ENCODE assay signal across 8 cellular contexts in the genomic region with DNA sequence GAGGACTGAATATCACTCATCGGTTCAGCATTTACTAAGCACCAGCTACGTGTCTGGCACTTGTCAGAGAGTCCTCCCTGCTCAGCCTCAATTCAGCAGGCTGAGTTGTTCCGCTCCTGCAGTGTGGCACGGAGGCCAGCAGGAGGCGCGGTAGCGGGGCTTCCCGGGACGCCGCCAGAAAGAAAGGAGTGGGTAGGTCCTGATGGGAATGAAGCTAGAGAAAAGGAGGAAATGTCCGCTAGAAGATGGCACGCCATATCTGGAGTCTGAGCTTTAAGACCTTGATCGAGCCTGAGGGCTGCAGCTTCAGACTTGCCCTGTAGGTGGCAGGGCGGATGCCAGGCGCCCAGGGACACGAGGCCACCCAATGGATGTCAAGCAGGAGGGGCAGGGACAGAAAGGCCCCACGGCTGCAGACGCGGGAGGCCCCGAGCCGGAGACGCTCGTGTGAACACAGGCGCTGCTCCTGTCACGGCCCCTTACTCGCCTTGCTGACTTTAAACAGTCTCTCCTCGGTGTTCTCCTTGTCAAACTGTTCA. TPM values are rescaled to one million over a fixed set of nuclear protein-coding genes. Genes with fewer than 3 reads are reported as not detected.
A peak's percentile ranks its signal among the peaks of the same experiment; 100 is the strongest.
DNase-seq lines count a peak whose midpoint lies in the region; ATAC-seq and TF ChIP-seq lines count a peak whose summit lies in the region.

No MANE protein-coding gene starts in this region.

- CTCF ChIA-PET in Panc1 (lab: Charles Lee): interaction anchor here (0.6 to 1.3 kb wide), 15 partner anchors 11 to 162 kb away, joined by 3 to 19 read pairs (median 4); partner anchors contain the start of gene NQO2

- intact Hi-C loops in Panc1 (cut with micrococcal nuclease; ENCODE audit: unreplicated experiment): loop anchor here (2.0 kb wide), 1 partner anchor 36 kb away; no protein-coding TSS in a partner anchor

- H3K27me3 ChIP-seq in Panc1 (ENCODE audit: control insufficient read depth, insufficient read depth, low read length) (no peaks in the 10 kb centered on the region), upper lobe of left lung (no peaks in the 10 kb centered on the region)

- peak; percentile 81 for DNase-seq in GM04503 (ENCODE audit: low read depth)
- peak; percentile 61 for DNase-seq in Panc1 (ENCODE audit: low read depth, low spot score)
- peak; percentile 38 for DNase-seq in activated T-helper 9 cell treated with anti-CD3 and anti-CD28 coated beads, Interleukin-2, amount 50 U/mL, for 16 hours (ENCODE audit: low read depth)
- DNase-seq in foreskin melanocyte: peak; percentile 93
- DNase-seq in occipital lobe (lab: John Stamatoyannopoulos, UW): peak; percentile 42
- peak; percentile 83 to 95 for DNase-seq in upper lobe of left lung

- H3K36me3 ChIP-seq in Panc1 (ENCODE audit: control insufficient read depth, insufficient read depth, low read length) (peaks cover 6% of the 10 kb centered on the region; the same call in 1 of the 2 replicates), upper lobe of left lung (peaks cover 18 to 69% (median 25%) of the 10 kb centered on the region in 4 donors)

- in situ Hi-C loops in Panc1 (cut with HindIII; ENCODE audit: low pct_unique_long_range_greater_than_20kb, low sequenced_read_pairs): no loop called here

- no peak for TF ChIP-seq POLR2A in upper lobe of left lung (IDR thresholded peaks at IDR 0.05)
- no peak for TF ChIP-seq POLR2A in GM18505 (IDR thresholded peaks at IDR 0.05; ENCODE audit: borderline replicate concordance, extremely low read depth, insufficient read depth, insufficient read length)

- POLR2A ChIA-PET in Panc1 (lab: Charles Lee): no interaction called here

- H3K27ac ChIP-seq in Panc1 (ENCODE audit: low read length) (peak overlapping the region; percentile 70), upper lobe of left lung (peak overlapping the region; percentile 40 to 82 (median 67))

- TF ChIP-seq CTCF in Panc1 (IDR thresholded peaks at IDR 0.05) (peak; percentile 99), upper lobe of left lung (IDR thresholded peaks at IDR 0.05) (peak; percentile 94 to 99 (median 98))

- BruUV-seq in Panc1 (replicated peaks; lab: Mats Ljungman, UMichigan): no TSS peak

- no peak overlapping the region for H3K4me3 ChIP-seq in Panc1 (ENCODE audit: low read depth in 2 of 2, low read length in 2 of 2)
- H3K4me3 ChIP-seq in upper lobe of left lung: peak overlapping the region in 1 of 4 donors; percentile 18

- H3K4me1 ChIP-seq in Panc1 (ENCODE audit: control insufficient read depth, insufficient read depth, low read length): peaks cover 7% of the 10 kb centered on the region
- peaks cover 23 to 27% (median 24%) of the 10 kb centered on the region in 4 donors for H3K4me1 ChIP-seq in upper lobe of left lung

- ATAC-seq in HG02981 (IDR thresholded peaks at IDR 0.05; ENCODE audit: unreplicated experiment) (peak; percentile 87), Panc1 (peak; percentile 97), upper lobe of left lung (ENCODE audit: low FRiP score in 2 of 2) (peak; percentile 88 to 92), GM18505 (IDR thresholded peaks at IDR 0.05; ENCODE audit: unreplicated experiment) (no peak)

- H3K9me3 ChIP-seq in Panc1 (ENCODE audit: control insufficient read depth, insufficient read depth, low read depth, low read length) (no peaks in the 10 kb centered on the region), upper lobe of left lung (no peaks in the 10 kb centered on the region)

- no peak for TF ChIP-seq EP300 in upper lobe of left lung (IDR thresholded peaks at IDR 0.05)

- WGBS in upper lobe of left lung, 2 donors: 17 to 29% methylated on average over 27 of the region's 27 CpGs

RNA-seq across cellular contexts. Expression of gene SERPINB6, which starts 18.7 kb away (rescaled TPM):
- total RNA-seq in Panc1 (2021; ENCODE audit: unreplicated experiment): 131 TPM
- 155 TPM for polyA plus RNA-seq in Panc1 (2012; ENCODE audit: insufficient read length)
- 12.3 TPM for total RNA-seq in occipital lobe
- 100 to 1,000 TPM; 133 to 181 (median 150) TPM for total RNA-seq in upper lobe of left lung

RNA-seq across cellular contexts. Expression of gene NQO2, which starts 47.1 kb away (rescaled TPM):
- total RNA-seq in Panc1 (2021; ENCODE audit: unreplicated experiment) (45.7 TPM), occipital lobe (8.0 TPM), upper lobe of left lung (10 to 100 TPM; 10.6 to 34.3 (median 18.6) TPM)
- 49.3 TPM for polyA plus RNA-seq in Panc1 (2012; ENCODE audit: insufficient read length)

RNA-seq across cellular contexts. Expression of gene SERPINB9, which starts 49.5 kb away (rescaled TPM):
- total RNA-seq in Panc1 (2021; ENCODE audit: unreplicated experiment) (3.8 TPM), occipital lobe (1.6 TPM), upper lobe of left lung (10 to 100 TPM in 2 of 6 donors, 1 to 10 TPM in 4; 7.7 to 14.0 (median 9.3) TPM)
- polyA plus RNA-seq in Panc1 (2012; ENCODE audit: insufficient read length): 1.7 TPM

Comparison
In these comparisons a context has a peak if more than half of its experiments do, and no peak if none do; other contexts are left out.
1. DNase-seq: peak in every context shown above with its lines; median percentile 93 in foreskin melanocyte; 89 in upper lobe of left lung; 81 in GM04503; 61 in Panc1; 42 in occipital lobe; 38 in activated T-helper 9 cell treated with anti-CD3 and anti-CD28 coated beads, Interleukin-2, amount 50 U/mL, for 16 hours.